Comparison of ENCODE assay signal across 10 cellular contexts in the genomic region with DNA sequence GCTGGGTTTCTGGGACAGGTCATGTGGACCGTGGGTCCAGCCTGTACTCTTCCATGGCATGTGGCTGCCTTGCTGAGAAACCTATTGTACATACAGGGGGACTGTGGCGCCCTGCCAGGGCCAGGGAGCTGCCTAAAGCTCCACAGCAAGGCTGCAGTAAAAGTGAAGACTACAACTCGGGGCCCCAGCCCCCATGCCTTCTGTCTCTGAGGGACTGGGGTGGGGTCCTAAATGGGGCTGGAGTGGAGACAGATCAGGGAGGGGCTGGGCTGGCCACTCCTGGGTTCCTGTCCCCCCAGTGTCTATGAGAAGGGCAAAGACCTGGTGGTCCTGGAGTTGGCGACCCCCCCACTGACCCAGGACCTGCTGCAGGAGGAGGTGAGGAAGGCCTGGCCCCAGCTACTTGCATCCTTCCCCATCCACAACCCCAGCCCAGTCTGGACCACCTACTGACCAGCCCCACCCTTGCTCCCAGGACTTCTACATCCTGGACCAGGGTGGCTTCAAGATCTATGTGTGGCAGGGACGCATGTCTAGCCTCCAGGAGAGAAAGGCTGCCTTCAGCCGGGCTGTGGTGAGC. TPM values are rescaled to one million over a fixed set of nuclear protein-coding genes. Genes with fewer than 3 reads are reported as not detected.
DNase-seq lines count a peak whose midpoint lies in the region; ATAC-seq and TF ChIP-seq lines count a peak whose summit lies in the region.
"Had no signal": no experiment of that assay in that cellular context is flagged by ENCODE, and none has a peak within 500 bp of the region (broad histone marks: within the 10 kb centered on the region; RNA-seq: fewer than 3 reads in every experiment).

No MANE protein-coding gene starts in this region.

- CTCF ChIA-PET in Caco-2 (lab: Charles Lee), result interaction anchor here (1.3 to 1.5 kb wide), 3 partner anchors 11 to 142 kb away, joined by 3 to 12 read pairs (median 9); no protein-coding TSS in a partner anchor
- CTCF ChIA-PET in activated CD8-positive, alpha-beta T cell treated with anti-CD3 and anti-CD28 coated beads for 36 hours (lab: Charles Lee), result interaction anchor here (1.4 to 2.3 kb wide), 6 partner anchors 9 to 142 kb away, joined by 3 to 15 read pairs (median 8); a partner anchor contains a TSS

- H3K4me3 ChIP-seq in Caco-2 (ENCODE audit: low read depth, low read length) (peak overlapping the region; percentile 60), H7 (ENCODE audit: insufficient read depth, low read depth, low read length) (no peak overlapping the region)

- DNase-seq in Caco-2 (peak in 1 of 2 experiments; percentile 20), left cardiac atrium (peak; percentile 37), sciatic nerve (ENCODE audit: low spot score) (peak; percentile 72), NCI-H82 treated with DMSO at 0.1 percent for 48 hours (lab: John Stamatoyannopoulos, UW; ENCODE audit: unreplicated experiment) (no peak), H7 (no peak)
- DNase-seq in activated CD8-positive, alpha-beta T cell treated with anti-CD3 and anti-CD28 coated beads for 36 hours, result no peak
- DNase-seq: GF-D8, NCI-H446 treated with DMSO at 0.1 percent for 48 hours had no signal

- peaks cover 57% of the 10 kb centered on the region for H3K4me1 ChIP-seq in Caco-2

- intact Hi-C loops in Caco-2 (cut with micrococcal nuclease; ENCODE audit: unreplicated experiment) (loop anchor here (1.0 kb wide), 1 partner anchor 24 kb away; no protein-coding TSS in a partner anchor), left cardiac atrium (cut with DNase I) (no loop called here), sciatic nerve (cut with DNase I) (no loop called here)
- intact Hi-C loops in activated CD8-positive, alpha-beta T cell treated with anti-CD3 and anti-CD28 coated beads for 36 hours (cut with micrococcal nuclease), result no loop called here

- peaks cover 44% of the 10 kb centered on the region for H3K4me1 Mint-ChIP-seq in Caco-2 (ENCODE audit: low read depth, unreplicated experiment)
- peaks cover 51% of the 10 kb centered on the region for H3K4me1 Mint-ChIP-seq in activated CD8-positive, alpha-beta T cell treated with anti-CD3 and anti-CD28 coated beads for 36 hours (ENCODE audit: low read depth)

- BruUV-seq in Caco-2 (replicated peaks; lab: Mats Ljungman, UMichigan), result no TSS peak

- no peak for ATAC-seq in activated CD8-positive, alpha-beta T cell treated with anti-CD3 and anti-CD28 coated beads for 36 hours
- ATAC-seq in left cardiac atrium (no peak), sciatic nerve (peak; percentile 0), HG02981 (IDR thresholded peaks at IDR 0.05; ENCODE audit: unreplicated experiment) (no peak), HG03565 (IDR thresholded peaks at IDR 0.05; ENCODE audit: unreplicated experiment) (no peak)

- H3K36me3 Mint-ChIP-seq in Caco-2 (ENCODE audit: insufficient read depth, unreplicated experiment), result peaks cover 16% of the 10 kb centered on the region
- peaks cover 33% of the 10 kb centered on the region for H3K36me3 Mint-ChIP-seq in activated CD8-positive, alpha-beta T cell treated with anti-CD3 and anti-CD28 coated beads for 36 hours (ENCODE audit: low read depth)

- no peak for TF ChIP-seq CTCF in Caco-2 (IDR thresholded peaks at IDR 0.05; ENCODE audit: insufficient read depth in 1 of 2, low read depth in 1 of 2, low read length in 1 of 2, severe bottlenecking in 1 of 2, unreplicated experiment in 1 of 2)
- TF ChIP-seq CTCF in activated CD8-positive, alpha-beta T cell treated with anti-CD3 and anti-CD28 coated beads for 36 hours (IDR thresholded peaks at IDR 0.05), result no peak

- H3K27me3 ChIP-seq in Caco-2 (replicated peaks; ENCODE audit: control insufficient read depth, insufficient read depth, low read length), result no peaks in the 10 kb centered on the region
- peaks cover 10% of the 10 kb centered on the region for H3K27me3 ChIP-seq in H7 (ENCODE audit: control insufficient read depth, insufficient read depth, low read length)

- H3K9me3 ChIP-seq in Caco-2, result no peaks in the 10 kb centered on the region

- peak overlapping the region; percentile 80 for H3K4me3 Mint-ChIP-seq in Caco-2 (ENCODE audit: unreplicated experiment)
- peak overlapping the region; percentile 79 for H3K4me3 Mint-ChIP-seq in activated CD8-positive, alpha-beta T cell treated with anti-CD3 and anti-CD28 coated beads for 36 hours

- POLR2A ChIA-PET in Caco-2 (lab: Charles Lee), result interaction anchor here (1.8 kb wide), 1 partner anchor 24 kb away, joined by 5 read pairs; no protein-coding TSS in a partner anchor
- POLR2A ChIA-PET in activated CD8-positive, alpha-beta T cell treated with anti-CD3 and anti-CD28 coated beads for 36 hours (lab: Charles Lee), result interaction anchor here (0.5 to 2.0 kb wide), 5 partner anchors 24 to 1024 kb away, joined by 3 to 5 read pairs (median 3); a partner anchor contains a TSS

- H3K27me3 Mint-ChIP-seq in Caco-2 (ENCODE audit: insufficient read depth, unreplicated experiment), result no peaks in the 10 kb centered on the region
- no peaks in the 10 kb centered on the region for H3K27me3 Mint-ChIP-seq in activated CD8-positive, alpha-beta T cell treated with anti-CD3 and anti-CD28 coated beads for 36 hours

- H3K36me3 ChIP-seq in Caco-2 (ENCODE audit: control insufficient read depth, insufficient read depth, low read length), result peaks cover 2% of the 10 kb centered on the region; the same call in 1 of the 2 replicates
- no peaks in the 10 kb centered on the region for H3K36me3 ChIP-seq in H7 (replicated peaks; ENCODE audit: control insufficient read depth, insufficient read depth, low read length)

- no peaks in the 10 kb centered on the region for H3K9me3 Mint-ChIP-seq in Caco-2 (ENCODE audit: unreplicated experiment)
- H3K9me3 Mint-ChIP-seq in activated CD8-positive, alpha-beta T cell treated with anti-CD3 and anti-CD28 coated beads for 36 hours, result no peaks in the 10 kb centered on the region

- peak overlapping the region; percentile 97 for H3K27ac Mint-ChIP-seq in Caco-2 (ENCODE audit: unreplicated experiment)
- peak overlapping the region; percentile 97 for H3K27ac Mint-ChIP-seq in activated CD8-positive, alpha-beta T cell treated with anti-CD3 and anti-CD28 coated beads for 36 hours

RNA-seq across cellular contexts. Expression of a gene that starts 7.3 kb away (rescaled TPM):
- total RNA-seq in Caco-2 (2022) (11.7 and 12.2 TPM in 2 replicates), left cardiac atrium (1 to 10 TPM; 6.1 to 6.2 TPM), sciatic nerve (9.9 TPM)
- 10 to 100 TPM; 11.4 to 11.7 TPM for total RNA-seq in activated CD8-positive, alpha-beta T cell treated with anti-CD3 and anti-CD28 coated beads for 36 hours
- 5.0 and 5.3 TPM in 2 replicates for total RNA-seq in H7 (2014; rRNA removed; shearing (Covaris generic))

RNA-seq across cellular contexts. Expression of a gene that starts 31.6 kb away (rescaled TPM):
- total RNA-seq in Caco-2 (2022), result 7.9 and 9.7 TPM in 2 replicates
- total RNA-seq in activated CD8-positive, alpha-beta T cell treated with anti-CD3 and anti-CD28 coated beads for 36 hours, result 1 to 10 TPM; 6.2 to 8.2 TPM
- 10 to 100 TPM; 10.8 to 12.3 TPM for total RNA-seq in left cardiac atrium
- total RNA-seq in sciatic nerve, result 40.7 TPM
- 22.2 and 22.3 TPM in 2 replicates for total RNA-seq in H7 (2014; rRNA removed; shearing (Covaris generic))

RNA-seq across cellular contexts. Expression of a gene that starts 41.1 kb away (rescaled TPM):
- total RNA-seq in Caco-2 (2022) (0.11 and 0.35 TPM in 2 replicates), left cardiac atrium (under 1 TPM; 0.29 to 0.82 TPM), sciatic nerve (4.8 TPM)
- under 1 TPM; 0.20 to 0.36 TPM for total RNA-seq in activated CD8-positive, alpha-beta T cell treated with anti-CD3 and anti-CD28 coated beads for 36 hours
- total RNA-seq in H7 (2014; rRNA removed; shearing (Covaris generic)), result 0.33 and 1.3 TPM in 2 replicates

Comparison
In these comparisons a context has a peak if more than half of its experiments do, and no peak if none do; other contexts are left out.
1. DNase-seq: peak in left cardiac atrium (single experiment) and sciatic nerve (single experiment); none in activated CD8-positive, alpha-beta T cell treated with anti-CD3 and anti-CD28 coated beads for 36 hours (single experiment), NCI-H82 treated with DMSO at 0.1 percent for 48 hours (single experiment) and H7 (single experiment).